Comparison of ENCODE assay signal across 17 cellular contexts in genomic region chr17:17343160-17343735, GRCh38. TPM values are rescaled to one million over a fixed set of nuclear protein-coding genes. Genes with fewer than 3 reads are reported as not detected.
DNase-seq lines count a peak whose midpoint lies in the region; ATAC-seq, FAIRE-seq and TF ChIP-seq lines count a peak whose summit lies in the region.
"Had no signal": no experiment of that assay in that cellular context is flagged by ENCODE, and none has a peak within 500 bp of the region (broad histone marks: within the 10 kb centered on the region; RNA-seq: fewer than 3 reads in every experiment).

No MANE protein-coding gene starts in this region.

- H3K4me2 ChIP-seq in H1 (ENCODE audit: insufficient read depth in 1 of 2, low read depth in 2 of 2, low read length in 2 of 2) (no peak overlapping the region), neural progenitor cell (no peak overlapping the region)
- H3K4me2 ChIP-seq: PC-9 had no signal

- H4K5ac ChIP-seq in H1 (ENCODE audit: insufficient read length, low read depth, low read length) = no peak overlapping the region

- peak overlapping the region; percentile 13 for H3K27ac Mint-ChIP-seq in neural progenitor cell
- H3K27ac Mint-ChIP-seq in CD8-positive, alpha-beta memory T cell = peak overlapping the region in 1 of 8 donors; percentile 66
- H3K27ac Mint-ChIP-seq: HFFc6 had no signal

- no peak overlapping the region for H3K14ac ChIP-seq in H1 (ENCODE audit: insufficient read length)

- H3K79me2 ChIP-seq in H1 (ENCODE audit: control insufficient read depth in 1 of 2, insufficient read depth in 2 of 2, low read length in 2 of 2) (no peaks in the 10 kb centered on the region), neural progenitor cell (ENCODE audit: low read depth) (no peaks in the 10 kb centered on the region)

- no peak overlapping the region for H2AFZ ChIP-seq in H1 (ENCODE audit: low read length)
- H2AFZ ChIP-seq in neural progenitor cell (replicated peaks) = no peak overlapping the region
- H2AFZ ChIP-seq: PC-9 had no signal

- H3K4me3 Mint-ChIP-seq in neural progenitor cell = no peak overlapping the region
- no peak overlapping the region for H3K4me3 Mint-ChIP-seq in CD8-positive, alpha-beta memory T cell
- H3K4me3 Mint-ChIP-seq: CD14-positive monocyte, HFFc6 had no signal

- no peak overlapping the region for H3K56ac ChIP-seq in H1 (replicated peaks; ENCODE audit: insufficient read length, low read depth, low read length)

- CTCF ChIA-PET in H1 (lab: Charles Lee; ENCODE audit: partially characterized antibody) = interaction anchor here (0.6 to 4.2 kb wide), 3 partner anchors 12 to 576 kb away, joined by 3 to 22 read pairs (median 5); no protein-coding TSS in a partner anchor
- CTCF ChIA-PET in CD8-positive, alpha-beta memory T cell (lab: Charles Lee) = no interaction called here

- no peak overlapping the region for H3K4me3 ChIP-seq in H1 (ENCODE audit: extremely low read depth in 1 of 4, insufficient read depth in 2 of 4, low read depth in 3 of 4, low read length in 4 of 4)
- H3K4me3 ChIP-seq in neural progenitor cell = no peak overlapping the region
- H3K4me3 ChIP-seq in upper lobe of right lung = no peak overlapping the region
- no peak overlapping the region for H3K4me3 ChIP-seq in CD8-positive, alpha-beta memory T cell (ENCODE audit: low read length)
- H3K4me3 ChIP-seq: PC-9 had no signal

- H2BK20ac ChIP-seq in H1 (ENCODE audit: low read length) = no peak overlapping the region

- POLR2A ChIA-PET in H1 (lab: Charles Lee; ENCODE audit: partially characterized antibody) = no interaction called here
- POLR2A ChIA-PET in CD8-positive, alpha-beta memory T cell (lab: Charles Lee) = no interaction called here

- no peak overlapping the region for H2BK120ac ChIP-seq in H1 (replicated peaks; ENCODE audit: low read depth, low read length)

- H2BK15ac ChIP-seq in H1 (ENCODE audit: low read length) = no peak overlapping the region

- H2BK5ac ChIP-seq in H1 (ENCODE audit: low read depth, low read length) = 0 out of 2 replicates have a peak overlapping the region, but pooled peaks have one; percentile 8

- no peak overlapping the region for H3K18ac ChIP-seq in H1 (ENCODE audit: extremely low read depth, low read length)

- H3K36me3 ChIP-seq in H1 (ENCODE audit: control insufficient read depth in 2 of 4, insufficient read depth in 4 of 4, low read length in 3 of 4) (no peaks in the 10 kb centered on the region), neural progenitor cell (no peaks in the 10 kb centered on the region), upper lobe of right lung (no peaks in the 10 kb centered on the region)
- H3K36me3 ChIP-seq in CD8-positive, alpha-beta memory T cell (ENCODE audit: insufficient read depth, low read length) = no peaks in the 10 kb centered on the region

- no peak for TF ChIP-seq EP300 in H1 (IDR thresholded peaks at IDR 0.05; ENCODE audit: borderline replicate concordance in 1 of 2, low read depth in 2 of 2, low read length in 2 of 2)

- H3K9me3 ChIP-seq in H1 (ENCODE audit: insufficient read depth in 2 of 2, low read depth in 1 of 2, low read length in 1 of 2) (no peaks in the 10 kb centered on the region), neural progenitor cell (ENCODE audit: low read depth) (no peaks in the 10 kb centered on the region), upper lobe of right lung (no peaks in the 10 kb centered on the region)
- no peaks in the 10 kb centered on the region for H3K9me3 ChIP-seq in CD8-positive, alpha-beta memory T cell (ENCODE audit: low read length)

- H3K4ac ChIP-seq in H1 (replicated peaks; ENCODE audit: insufficient read length, low read depth, low read length) = no peak overlapping the region

- ATAC-seq in Right ventricle myocardium inferior = no peak
- ATAC-seq in upper lobe of right lung = peak; percentile 41
- no peak for ATAC-seq in HG02852 (IDR thresholded peaks at IDR 0.05; ENCODE audit: unreplicated experiment)

- TF ChIP-seq POLR2A in H1 (IDR thresholded peaks at IDR 0.05; ENCODE audit: control extremely low read depth in 1 of 2, low read depth in 2 of 2, low read length in 2 of 2) = no peak

- TF ChIP-seq CTCF in H1 (IDR thresholded peaks at IDR 0.05; ENCODE audit: control extremely low read depth in 1 of 3, insufficient read depth in 1 of 3, low read depth in 1 of 3, low read length in 3 of 3) (no peak), neural progenitor cell (IDR thresholded peaks at IDR 0.05) (no peak), upper lobe of right lung (IDR thresholded peaks at IDR 0.05) (no peak)

- peaks cover 2% of the 10 kb centered on the region for H3K27me3 Mint-ChIP-seq in neural progenitor cell (ENCODE audit: insufficient read depth, low read depth)
- no peaks in the 10 kb centered on the region for H3K27me3 Mint-ChIP-seq in CD8-positive, alpha-beta memory T cell

- H3K4me1 ChIP-seq in H1 (replicated peaks in 1 of 4; ENCODE audit: control insufficient read depth in 3 of 4, insufficient read depth in 4 of 4, low read length in 3 of 4) (no peaks in the 10 kb centered on the region), neural progenitor cell (no peaks in the 10 kb centered on the region), upper lobe of right lung (no peaks in the 10 kb centered on the region)
- no peaks in the 10 kb centered on the region for H3K4me1 ChIP-seq in CD8-positive, alpha-beta memory T cell (ENCODE audit: insufficient read depth, low read length)

- H2AK5ac ChIP-seq in H1 (ENCODE audit: low read depth, low read length) = no peak overlapping the region

- H3K27me3 ChIP-seq in H1 (replicated peaks in 1 of 4; ENCODE audit: control insufficient read depth in 3 of 4, extremely low read depth in 1 of 4, insufficient read depth in 3 of 4, low read length in 3 of 4) (no peaks in the 10 kb centered on the region), neural progenitor cell (no peaks in the 10 kb centered on the region), upper lobe of right lung (no peaks in the 10 kb centered on the region)
- H3K27me3 ChIP-seq in CD8-positive, alpha-beta memory T cell (ENCODE audit: insufficient read depth, low read length, poor library complexity, severe bottlenecking) = no peaks in the 10 kb centered on the region

- no peak overlapping the region for H4K91ac ChIP-seq in H1 (replicated peaks; ENCODE audit: insufficient read length, low read length)

- H3K9ac ChIP-seq in H1 (replicated peaks in 1 of 4; ENCODE audit: extremely low read depth in 1 of 4, low read depth in 3 of 4, low read length in 3 of 4) (no peak overlapping the region), neural progenitor cell (no peak overlapping the region)

- H3K27ac ChIP-seq in H1 (ENCODE audit: low read depth, low read length) (no peak overlapping the region), neural progenitor cell (no peak overlapping the region), upper lobe of right lung (no peak overlapping the region)
- no peak overlapping the region for H3K27ac ChIP-seq in CD8-positive, alpha-beta memory T cell (ENCODE audit: low read depth, low read length)
- H3K27ac ChIP-seq: PC-9 had no signal

- no peak overlapping the region for H4K8ac ChIP-seq in H1 (ENCODE audit: extremely low read depth, insufficient read depth, low read length)

- no peaks in the 10 kb centered on the region for H3K9me3 Mint-ChIP-seq in neural progenitor cell
- H3K9me3 Mint-ChIP-seq in CD8-positive, alpha-beta memory T cell = no peaks in the 10 kb centered on the region
- H3K9me3 Mint-ChIP-seq: CD14-positive monocyte, HFFc6 had no signal

- H3F3A ChIP-seq in neural progenitor cell (ENCODE audit: low read depth) = no peaks in the 10 kb centered on the region

- intact Hi-C loops in cardiac septum (cut with DNase I) = no loop called here
- intact Hi-C loops in Right ventricle myocardium inferior (cut with DNase I) = no loop called here
- intact Hi-C loops in upper lobe of right lung (cut with DNase I) = no loop called here

- H3K4me1 Mint-ChIP-seq in neural progenitor cell = no peaks in the 10 kb centered on the region
- H3K4me1 Mint-ChIP-seq in CD8-positive, alpha-beta memory T cell = no peaks in the 10 kb centered on the region

- DNase-seq in cardiac septum (ENCODE audit: low spot score) = peak; percentile 54
- DNase-seq in Right ventricle myocardium inferior (ENCODE audit: missing footprints) = no peak
- no peak for DNase-seq in H1 (ENCODE audit: low read depth in 1 of 2, low spot score in 2 of 2)
- DNase-seq in neural progenitor cell (ENCODE audit: low spot score) = no peak
- DNase-seq in upper lobe of right lung = peak; percentile 45
- DNase-seq in CD8-positive, alpha-beta memory T cell = no peak
- no peak for DNase-seq in mesenteric fat pad (ENCODE audit: low spot score)
- DNase-seq: COR-L47, EL, GOT3, HFFc6, NCI-H1092, NCI-H2227 treated with DMSO at 0.1 percent for 48 hours, NCI-H524, PC-9 had no signal

- no peak overlapping the region for H3K23ac ChIP-seq in H1 (ENCODE audit: insufficient read length)

- no peak for TF ChIP-seq RAD21 in H1 (IDR thresholded peaks at IDR 0.05 in 1 of 2, conservative IDR thresholded peaks at IDR 0.05 in 1 of 2; ENCODE audit: low read depth in 2 of 2, low read length in 2 of 2)

- H4K20me1 ChIP-seq in H1 (replicated peaks in 1 of 2; ENCODE audit: control insufficient read depth in 1 of 2, insufficient read depth in 2 of 2, low read length in 2 of 2) (no peaks in the 10 kb centered on the region), neural progenitor cell (ENCODE audit: low read depth) (no peaks in the 10 kb centered on the region)

- 87% methylated on average over 13 of the region's 13 CpGs; no CpG with 5 or more reads in 1 of the 2 experiments for WGBS in H1 (ENCODE audit: extremely low coverage in 1 of 2, insufficient coverage in 1 of 2, insufficient read length in 1 of 2, insufficient replicate concordance in 2 of 2, low coverage in 1 of 2, low lambda C conversion rate in 2 of 2, missing lambda C conversion rate in 1 of 2), 2 experiments

- no peak overlapping the region for H2BK12ac ChIP-seq in H1 (ENCODE audit: low read depth, low read length)

- FAIRE-seq in H1 (lab: Jason Lieb, UNC) = no peak

- no peaks in the 10 kb centered on the region; the same call in 1 of the 2 replicates for H3K23me2 ChIP-seq in H1 (ENCODE audit: low read depth, low read length)

- no peaks in the 10 kb centered on the region for H3K79me1 ChIP-seq in H1 (ENCODE audit: low read depth, low read length)

- H3K36me3 Mint-ChIP-seq in neural progenitor cell = no peaks in the 10 kb centered on the region
- H3K36me3 Mint-ChIP-seq in CD8-positive, alpha-beta memory T cell = peaks cover 0 to 5% (median 0%) of the 10 kb centered on the region in 3 donors

RNA-seq across cellular contexts. Expression of gene NT5M, which starts 40.1 kb away (rescaled TPM):
- total RNA-seq in cardiac septum (7.5 TPM), Right ventricle myocardium inferior (8.3 TPM), neural progenitor cell (ENCODE audit: low replicate concordance) (4.1 and 9.0 TPM in 2 replicates), upper lobe of right lung (1.9 TPM), mesenteric fat pad (2.1 TPM)
- 7.6 and 8.7 TPM in 2 replicates for total RNA-seq in H1 (2021; fragmentation: NEBNext Ultra II Directional; extraction: Animal tissue kit (Norgen Biotek cat#: 25700))
- polyA plus RNA-seq in H1 (2011; rRNA removed) = 16.2 and 18.2 TPM in 2 replicates
- 12.7 TPM for polyA plus RNA-seq in H1 (2011; cell fraction: cytosol; rRNA removed)
- polyA plus RNA-seq in H1 (2011; cell fraction: nucleus; rRNA removed) = 22.8 TPM
- polyA plus RNA-seq in H1 (2012, experiment 1 of 2) = 5.9 to 11.0 TPM (median 9.7 TPM) in 4 replicates
- 9.6 TPM for polyA plus RNA-seq in H1 (2012, experiment 2 of 2)
- polyA plus RNA-seq in H1 (2013, experiment 1 of 2) = 6.6 TPM
- polyA plus RNA-seq in H1 (2013, experiment 2 of 2) = 5.7 TPM
- polyA minus RNA-seq in H1 (2011; rRNA and poly(A)+ RNA removed) = 2.7 and 3.3 TPM in 2 replicates
- polyA minus RNA-seq in H1 (2011; cell fraction: cytosol; rRNA and poly(A)+ RNA removed) = 5.1 TPM
- 8.6 TPM for polyA minus RNA-seq in H1 (2011; cell fraction: nucleus; rRNA and poly(A)+ RNA removed)
- 1 to 10 TPM; 5.4 to 6.6 TPM for total RNA-seq in CD8-positive, alpha-beta memory T cell
- polyA plus RNA-seq in CD8-positive, alpha-beta memory T cell = 3.0 TPM

Comparison
In these comparisons a context has a peak if more than half of its experiments do, and no peak if none do; other contexts are left out.
1. DNase-seq: peak in cardiac septum (single experiment) and upper lobe of right lung (single experiment); none in Right ventricle myocardium inferior (single experiment), H1 (0 of 2), neural progenitor cell (single experiment), CD8-positive, alpha-beta memory T cell (0 of 5) and mesenteric fat pad (single experiment).